In genomic region chr6:17431581-17431980, GRCh38 we compare ENCODE assay signal across 1 cellular context.
A peak's percentile ranks its signal among the peaks of the same experiment; 100 is the strongest.
TF ChIP-seq lines count a peak whose summit lies in the region.

No MANE protein-coding gene starts in this region.

TF ChIP-seq in HepG2, 621 proteins besides CTCF, POLR2A, EP300 and RAD21 (continued from another document):
- TF ChIP-seq FOSL2 (CRISPR knock-in tag; IDR thresholded peaks at IDR 0.05), result peak; percentile 45; the same call in 1 of the 2 replicates
- no peak for TF ChIP-seq ZNF282 (IDR thresholded peaks at IDR 0.05; ENCODE audit: partially characterized antibody)
- peak; percentile 48 for TF ChIP-seq MAFF (IDR thresholded peaks at IDR 0.05; ENCODE audit: low read depth, low read length)
